ENCODE assay signal across 8 cellular contexts in genomic region chr19:34733826-34734600, GRCh38. TPM values are rescaled to one million over a fixed set of nuclear protein-coding genes. Genes with fewer than 3 reads are reported as not detected.
DNase-seq lines count a peak whose midpoint lies in the region; ATAC-seq and TF ChIP-seq lines count a peak whose summit lies in the region.

Gene ZNF181, plus strand, starts transcription at chr19:34734243. Its CDS starts 795 bp downstream, at chr19:34735038.

- H3K4me2 ChIP-seq in mammary epithelial cell (ENCODE audit: insufficient read depth, low read depth, low read length) = peak within 1 kb of the TSS; percentile 87

- BruUV-seq in mammary epithelial cell (replicated peaks; lab: Mats Ljungman, UMichigan) = TSS peak; percentile 63

- TF ChIP-seq CTCF in WERI-Rb-1 (IDR thresholded peaks at IDR 0.05; ENCODE audit: low read depth, low read length) (no peak), mammary epithelial cell (conservative IDR thresholded peaks at IDR 0.05 in 1 of 2, IDR thresholded peaks at IDR 0.05 in 1 of 2; ENCODE audit: extremely low read depth in 1 of 2, insufficient read depth in 1 of 2, low read depth in 1 of 2, low read length in 2 of 2) (no peak)

- intact Hi-C loops in mammary epithelial cell (cut with micrococcal nuclease) = loop anchor here (1.0 kb wide), 3 partner anchors 39 to 192 kb away; partner anchors contain the start of genes SCGB2B2, ZNF30, ZNF302 and ZNF599

- CTCF ChIA-PET in mammary epithelial cell (lab: Charles Lee; ENCODE audit: low non-redundant PET) = no interaction called here

- H3K9ac ChIP-seq in mammary epithelial cell (ENCODE audit: insufficient read depth, low read length) = peak within 1 kb of the TSS; percentile 66

- in situ Hi-C loops in mammary epithelial cell (cut with MboI; ENCODE audit: low sequenced_read_pairs in 2 of 2) = no loop called here

- DNase-seq in NCI-H2171 (lab: John Stamatoyannopoulos, UW) = peak; percentile 84
- peak; percentile 92 for DNase-seq in WERI-Rb-1
- DNase-seq in mammary epithelial cell = peak; percentile 86
- peak; percentile 74 to 77 (median 77) for DNase-seq in immature natural killer cell
- DNase-seq in smooth muscle cell of the brain vasculature (ENCODE audit: low read depth, low spot score) = peak; percentile 58

- H3K27ac ChIP-seq in ACC112 (ENCODE audit: low read depth, low read length) (peak within 1 kb of the TSS; percentile 96), WERI-Rb-1 (peak within 1 kb of the TSS; percentile 93), mammary epithelial cell (ENCODE audit: insufficient read depth, low read depth, low read length) (peak within 1 kb of the TSS; percentile 83)

- H3K36me3 ChIP-seq in ACC112 (ENCODE audit: insufficient read depth, low read length) (peaks cover 27% of the 10 kb centered on the region), WERI-Rb-1 (no peaks in the 10 kb centered on the region; the same call in 1 of the 2 replicates), mammary epithelial cell (ENCODE audit: insufficient read depth, low read length) (peaks cover 1% of the 10 kb centered on the region)

- H3K4me1 Mint-ChIP-seq in immature natural killer cell = peaks cover 26 to 30% of the 10 kb centered on the region in 2 donors

- H3K27ac Mint-ChIP-seq in immature natural killer cell = peak within 1 kb of the TSS; percentile 90 to 97 (median 96)

- 1% methylated on average over 35 of the region's 69 CpGs for WGBS in mammary epithelial cell (ENCODE audit: low coverage, missing lambda C conversion rate)

- no peaks in the 10 kb centered on the region for H3K27me3 ChIP-seq in ACC112 (ENCODE audit: insufficient read depth, low read length)
- H3K27me3 ChIP-seq in WERI-Rb-1 (ENCODE audit: insufficient read depth, low read depth, severe bottlenecking) = no peaks in the 10 kb centered on the region
- no peaks in the 10 kb centered on the region for H3K27me3 ChIP-seq in mammary epithelial cell (ENCODE audit: insufficient read depth, low read length)

- ATAC-seq in GM18868 (IDR thresholded peaks at IDR 0.05; ENCODE audit: unreplicated experiment) (peak; percentile 82), HG03103 (IDR thresholded peaks at IDR 0.05; ENCODE audit: low read depth, unreplicated experiment) (peak; percentile 67)

- peaks cover 17 to 24% (median 22%) of the 10 kb centered on the region in 3 donors for H3K36me3 Mint-ChIP-seq in immature natural killer cell

- H4K20me1 ChIP-seq in mammary epithelial cell (ENCODE audit: insufficient read depth, low read length) = no peaks in the 10 kb centered on the region

- dilution Hi-C loops in mammary epithelial cell (cut with HindIII; ENCODE audit: low sequenced_read_pairs) = no loop called here

- H3K4me3 ChIP-seq in ACC112 (ENCODE audit: low read depth, low read length) (peak within 1 kb of the TSS; percentile 99), WERI-Rb-1 (ENCODE audit: low read depth, low read length) (peak within 1 kb of the TSS; percentile 59), mammary epithelial cell (replicated peaks in 1 of 3; ENCODE audit: insufficient read depth in 1 of 3, low read depth in 2 of 3, low read length in 3 of 3) (peak within 1 kb of the TSS; percentile 65 to 94 (median 77))

- H3K4me1 ChIP-seq in ACC112 (ENCODE audit: control insufficient read depth, insufficient read depth, low read length, unreplicated experiment) = peaks cover 3% of the 10 kb centered on the region
- peaks cover 17% of the 10 kb centered on the region for H3K4me1 ChIP-seq in mammary epithelial cell (ENCODE audit: insufficient read depth, low read length)

- H3K9me3 ChIP-seq in WERI-Rb-1 (ENCODE audit: severe bottlenecking) (no peaks in the 10 kb centered on the region), mammary epithelial cell (replicated peaks; ENCODE audit: insufficient read depth, low read length) (peaks cover 1% of the 10 kb centered on the region)

- peak within 1 kb of the TSS; percentile 91 for H2AFZ ChIP-seq in ACC112 (ENCODE audit: low read length, unreplicated experiment)
- H2AFZ ChIP-seq in mammary epithelial cell (ENCODE audit: low read depth, low read length) = peak within 1 kb of the TSS; percentile 99

- H3K9me3 Mint-ChIP-seq in immature natural killer cell = peaks cover 0 to 3% (median 2%) of the 10 kb centered on the region in 6 donors

- peak within 1 kb of the TSS; percentile 92 to 98 (median 95) for H3K4me3 Mint-ChIP-seq in immature natural killer cell

- H3K79me2 ChIP-seq in ACC112 (ENCODE audit: control insufficient read depth, insufficient read depth, low read length, unreplicated experiment) (peaks cover 6% of the 10 kb centered on the region), mammary epithelial cell (ENCODE audit: insufficient read depth, low read length) (peaks cover 3% of the 10 kb centered on the region)

- H3K27me3 Mint-ChIP-seq in immature natural killer cell (ENCODE audit: low read depth in 3 of 3) = peaks cover 4 to 6% (median 6%) of the 10 kb centered on the region in 3 donors

RNA-seq across cellular contexts. Expression of gene ZNF181, which starts in this region (rescaled TPM):
- 10 to 100 TPM in 1 of 2 donors, 1 to 10 TPM in 1; 5.4 to 16.8 TPM for total RNA-seq in mammary epithelial cell
- polyA plus RNA-seq in mammary epithelial cell (4.0 TPM), immature natural killer cell (10 to 100 TPM in 2 of 3 donors, 1 to 10 TPM in 1; 10.0 to 16.0 (median 10.1) TPM)
- polyA minus RNA-seq in mammary epithelial cell = not detected

Comparison
In these comparisons a context has a peak if more than half of its experiments do, and no peak if none do; other contexts are left out.
1. Peak in every context shown above with its lines: DNase-seq, ATAC-seq, H3K4me3 ChIP-seq and H3K27ac ChIP-seq.